In the genomic region with DNA sequence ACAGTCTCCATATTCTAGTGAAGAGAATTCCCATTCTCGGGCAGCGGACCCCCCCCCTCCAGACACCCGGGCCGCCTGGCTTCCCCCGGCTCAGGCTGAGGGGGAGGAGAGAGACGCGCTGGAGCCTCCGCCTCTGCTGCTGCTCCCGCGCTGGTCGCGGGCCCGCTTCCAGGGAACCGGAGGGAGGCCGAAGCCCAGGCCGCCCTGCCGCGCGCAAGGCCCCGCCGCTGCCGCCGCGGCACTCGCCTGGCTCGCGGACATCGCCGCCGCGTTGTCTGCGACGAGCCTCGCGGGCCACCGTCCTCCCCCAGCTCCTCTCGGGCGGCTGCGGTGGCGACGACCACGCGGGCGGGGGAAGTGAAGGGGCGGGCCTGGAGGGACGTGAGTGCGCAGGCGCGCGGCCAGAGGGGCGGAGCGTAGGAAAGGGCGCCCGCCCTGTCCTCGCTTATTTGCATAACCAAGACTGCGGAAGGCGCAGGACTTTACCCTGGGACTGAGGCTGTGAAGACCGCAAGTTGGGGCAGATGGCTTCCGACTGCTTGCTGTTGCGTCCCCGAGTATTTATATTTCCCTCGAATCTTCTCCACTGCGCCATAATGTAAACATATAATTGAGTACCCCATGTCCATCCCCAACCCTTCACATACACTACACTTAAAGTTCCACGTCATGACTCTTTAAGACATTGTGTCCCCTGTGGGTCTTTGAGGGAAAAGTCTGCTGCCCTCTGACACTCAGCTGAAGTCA, we compare ENCODE assay signal across 8 cellular contexts. TPM values are rescaled to one million over a fixed set of nuclear protein-coding genes. Genes with fewer than 3 reads are reported as not detected.
A peak's percentile ranks its signal among the peaks of the same experiment; 100 is the strongest.
DNase-seq lines count a peak whose midpoint lies in the region; ATAC-seq and TF ChIP-seq lines count a peak whose summit lies in the region.

A gene with protein sequence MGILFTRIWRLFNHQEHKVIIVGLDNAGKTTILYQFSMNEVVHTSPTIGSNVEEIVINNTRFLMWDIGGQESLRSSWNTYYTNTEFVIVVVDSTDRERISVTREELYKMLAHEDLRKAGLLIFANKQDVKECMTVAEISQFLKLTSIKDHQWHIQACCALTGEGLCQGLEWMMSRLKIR (minus strand): TSS at position 279 of the 747 bp plus-strand sequence. CDS start 245 bp downstream, at position 34.

- CTCF ChIA-PET in AG04450 (lab: Charles Lee) = interaction anchor here (1.1 to 1.5 kb wide), 2 partner anchors 9 to 198 kb away, joined by 3 to 5 read pairs; no protein-coding TSS in a partner anchor
- CTCF ChIA-PET in WTC11 (lab: Charles Lee) = interaction anchor here (1.6 kb wide), 1 partner anchor 198 kb away, joined by 4 read pairs; no protein-coding TSS in a partner anchor

- H3K27me3 ChIP-seq in AG04450 (ENCODE audit: control insufficient read depth, insufficient read depth, low read length) = no peaks in the 10 kb centered on the region
- no peaks in the 10 kb centered on the region for H3K27me3 ChIP-seq in spleen (replicated peaks in 1 of 7)

- TF ChIP-seq CTCF in AG04450 (IDR thresholded peaks at IDR 0.05; ENCODE audit: low read depth, low read length) (no peak), WTC11 (IDR thresholded peaks at IDR 0.05) (no peak), cardiac fibroblast (IDR thresholded peaks at IDR 0.05; ENCODE audit: low read depth, low read length) (no peak), spleen (IDR thresholded peaks at IDR 0.05 in 8 of 11, conservative IDR thresholded peaks at IDR 0.05 in 3 of 11) (peak in 2 of 11 experiments; percentile 6 to 44)

- DNase-seq in AG04450 (ENCODE audit: low read depth, low spot score) = peak; percentile 89
- DNase-seq in NCI-H226 = peak; percentile 83
- DNase-seq in WTC11 (ENCODE audit: low spot score) = peak; percentile 94
- DNase-seq in cardiac fibroblast (ENCODE audit: low read depth in 2 of 2) = peak; percentile 96 to 98
- peak; percentile 97 for DNase-seq in inferior parietal cortex (ENCODE audit: extremely low spot score)
- DNase-seq in spleen = peak; percentile 99

- H3K4me3 ChIP-seq in AG04450 (ENCODE audit: low read depth, low read length) (peak within 1 kb of the TSS; percentile 96), cardiac fibroblast (replicated peaks in 1 of 2; ENCODE audit: low read depth in 2 of 2, low read length in 2 of 2) (peak within 1 kb of the TSS; percentile 83 to 92), spleen (peak within 1 kb of the TSS; percentile 69 to 96 (median 88))

- no peaks in the 10 kb centered on the region; the same call in 1 of the 2 replicates for H3K36me3 Mint-ChIP-seq in WTC11

- H3K27me3 Mint-ChIP-seq in WTC11 (ENCODE audit: low read depth) = no peaks in the 10 kb centered on the region

- H3K27ac Mint-ChIP-seq in WTC11 = peak within 1 kb of the TSS; percentile 86

- H3K27ac ChIP-seq in AG04450 (ENCODE audit: low read depth, low read length) = peak within 1 kb of the TSS; percentile 13
- H3K27ac ChIP-seq in spleen = peak within 1 kb of the TSS; percentile 83 to 94 (median 87)

- intact Hi-C loops in spleen (cut with DNase I; ENCODE audit: low total_unique reads) = no loop called here

- H3K9me3 Mint-ChIP-seq in WTC11 = no peaks in the 10 kb centered on the region

- 0 to 1% (median 1%) methylated on average over 33 to 64 of the region's 64 CpGs for WGBS in spleen, 5 donors

- peaks cover 52% of the 10 kb centered on the region for H3K4me1 Mint-ChIP-seq in WTC11

- peaks cover 17 to 54% (median 47%) of the 10 kb centered on the region in 6 donors for H3K4me1 ChIP-seq in spleen

- no peaks in the 10 kb centered on the region for H3K36me3 ChIP-seq in spleen

- peak in 2 of 3 donors; percentile 44 to 70 for TF ChIP-seq POLR2A in spleen (IDR thresholded peaks at IDR 0.05)

- ATAC-seq in GM18909 (IDR thresholded peaks at IDR 0.05; ENCODE audit: poor library complexity, unreplicated experiment) (peak; percentile 94), HG03175 (IDR thresholded peaks at IDR 0.05; ENCODE audit: unreplicated experiment) (peak; percentile 96), WTC11 (peak; percentile 96)

- H3K9me3 ChIP-seq in AG04450 (ENCODE audit: control insufficient read depth, insufficient read depth, low read length) (no peaks in the 10 kb centered on the region), spleen (no peaks in the 10 kb centered on the region)

- POLR2A ChIA-PET in AG04450 (lab: Yijun Ruan, JAX) = interaction anchor here (0.6 to 1.0 kb wide), 3 partner anchors 57 to 563 kb away, joined by 3 to 6 read pairs (median 3); no protein-coding TSS in a partner anchor
- POLR2A ChIA-PET in WTC11 (lab: Charles Lee) = interaction anchor here (0.9 to 1.0 kb wide), 2 partner anchors 9 to 22 kb away, joined by 3 to 4 read pairs; no protein-coding TSS in a partner anchor

- H3K4me3 Mint-ChIP-seq in WTC11 = peak within 1 kb of the TSS; percentile 96

TF ChIP-seq in WTC11, 78 proteins besides CTCF, POLR2A, EP300 and RAD21 (continues in another document):
- TF ChIP-seq, protein P1, sequence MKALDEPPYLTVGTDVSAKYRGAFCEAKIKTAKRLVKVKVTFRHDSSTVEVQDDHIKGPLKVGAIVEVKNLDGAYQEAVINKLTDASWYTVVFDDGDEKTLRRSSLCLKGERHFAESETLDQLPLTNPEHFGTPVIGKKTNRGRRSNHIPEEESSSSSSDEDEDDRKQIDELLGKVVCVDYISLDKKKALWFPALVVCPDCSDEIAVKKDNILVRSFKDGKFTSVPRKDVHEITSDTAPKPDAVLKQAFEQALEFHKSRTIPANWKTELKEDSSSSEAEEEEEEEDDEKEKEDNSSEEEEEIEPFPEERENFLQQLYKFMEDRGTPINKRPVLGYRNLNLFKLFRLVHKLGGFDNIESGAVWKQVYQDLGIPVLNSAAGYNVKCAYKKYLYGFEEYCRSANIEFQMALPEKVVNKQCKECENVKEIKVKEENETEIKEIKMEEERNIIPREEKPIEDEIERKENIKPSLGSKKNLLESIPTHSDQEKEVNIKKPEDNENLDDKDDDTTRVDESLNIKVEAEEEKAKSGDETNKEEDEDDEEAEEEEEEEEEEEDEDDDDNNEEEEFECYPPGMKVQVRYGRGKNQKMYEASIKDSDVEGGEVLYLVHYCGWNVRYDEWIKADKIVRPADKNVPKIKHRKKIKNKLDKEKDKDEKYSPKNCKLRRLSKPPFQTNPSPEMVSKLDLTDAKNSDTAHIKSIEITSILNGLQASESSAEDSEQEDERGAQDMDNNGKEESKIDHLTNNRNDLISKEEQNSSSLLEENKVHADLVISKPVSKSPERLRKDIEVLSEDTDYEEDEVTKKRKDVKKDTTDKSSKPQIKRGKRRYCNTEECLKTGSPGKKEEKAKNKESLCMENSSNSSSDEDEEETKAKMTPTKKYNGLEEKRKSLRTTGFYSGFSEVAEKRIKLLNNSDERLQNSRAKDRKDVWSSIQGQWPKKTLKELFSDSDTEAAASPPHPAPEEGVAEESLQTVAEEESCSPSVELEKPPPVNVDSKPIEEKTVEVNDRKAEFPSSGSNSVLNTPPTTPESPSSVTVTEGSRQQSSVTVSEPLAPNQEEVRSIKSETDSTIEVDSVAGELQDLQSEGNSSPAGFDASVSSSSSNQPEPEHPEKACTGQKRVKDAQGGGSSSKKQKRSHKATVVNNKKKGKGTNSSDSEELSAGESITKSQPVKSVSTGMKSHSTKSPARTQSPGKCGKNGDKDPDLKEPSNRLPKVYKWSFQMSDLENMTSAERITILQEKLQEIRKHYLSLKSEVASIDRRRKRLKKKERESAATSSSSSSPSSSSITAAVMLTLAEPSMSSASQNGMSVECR (CRISPR knock-in tag; IDR thresholded peaks at IDR 0.05; ENCODE audit: borderline replicate concordance) = no peak
- TF ChIP-seq ELF4 (CRISPR knock-in tag; IDR thresholded peaks at IDR 0.05; ENCODE audit: low read depth) (0 out of 2 replicates have a peak, but pooled peaks have one; percentile 53), ETV6 (CRISPR knock-in tag; IDR thresholded peaks at IDR 0.05) (peak; percentile 95), TEAD1 (CRISPR knock-in tag; IDR thresholded peaks at IDR 0.05) (peak; percentile 51; the same call in 1 of the 2 replicates), ESRRA (CRISPR knock-in tag; IDR thresholded peaks at IDR 0.05; ENCODE audit: borderline replicate concordance) (0 out of 2 replicates have a peak, but pooled peaks have one; percentile 55)
- TF ChIP-seq, protein P2, sequence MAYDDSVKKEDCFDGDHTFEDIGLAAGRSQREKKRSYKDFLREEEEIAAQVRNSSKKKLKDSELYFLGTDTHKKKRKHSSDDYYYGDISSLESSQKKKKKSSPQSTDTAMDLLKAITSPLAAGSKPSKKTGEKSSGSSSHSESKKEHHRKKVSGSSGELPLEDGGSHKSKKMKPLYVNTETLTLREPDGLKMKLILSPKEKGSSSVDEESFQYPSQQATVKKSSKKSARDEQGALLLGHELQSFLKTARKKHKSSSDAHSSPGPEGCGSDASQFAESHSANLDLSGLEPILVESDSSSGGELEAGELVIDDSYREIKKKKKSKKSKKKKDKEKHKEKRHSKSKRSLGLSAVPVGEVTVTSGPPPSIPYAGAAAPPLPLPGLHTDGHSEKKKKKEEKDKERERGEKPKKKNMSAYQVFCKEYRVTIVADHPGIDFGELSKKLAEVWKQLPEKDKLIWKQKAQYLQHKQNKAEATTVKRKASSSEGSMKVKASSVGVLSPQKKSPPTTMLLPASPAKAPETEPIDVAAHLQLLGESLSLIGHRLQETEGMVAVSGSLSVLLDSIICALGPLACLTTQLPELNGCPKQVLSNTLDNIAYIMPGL (CRISPR knock-in tag; IDR thresholded peaks at IDR 0.05) = peak; percentile 65
- TF ChIP-seq, protein P3, sequence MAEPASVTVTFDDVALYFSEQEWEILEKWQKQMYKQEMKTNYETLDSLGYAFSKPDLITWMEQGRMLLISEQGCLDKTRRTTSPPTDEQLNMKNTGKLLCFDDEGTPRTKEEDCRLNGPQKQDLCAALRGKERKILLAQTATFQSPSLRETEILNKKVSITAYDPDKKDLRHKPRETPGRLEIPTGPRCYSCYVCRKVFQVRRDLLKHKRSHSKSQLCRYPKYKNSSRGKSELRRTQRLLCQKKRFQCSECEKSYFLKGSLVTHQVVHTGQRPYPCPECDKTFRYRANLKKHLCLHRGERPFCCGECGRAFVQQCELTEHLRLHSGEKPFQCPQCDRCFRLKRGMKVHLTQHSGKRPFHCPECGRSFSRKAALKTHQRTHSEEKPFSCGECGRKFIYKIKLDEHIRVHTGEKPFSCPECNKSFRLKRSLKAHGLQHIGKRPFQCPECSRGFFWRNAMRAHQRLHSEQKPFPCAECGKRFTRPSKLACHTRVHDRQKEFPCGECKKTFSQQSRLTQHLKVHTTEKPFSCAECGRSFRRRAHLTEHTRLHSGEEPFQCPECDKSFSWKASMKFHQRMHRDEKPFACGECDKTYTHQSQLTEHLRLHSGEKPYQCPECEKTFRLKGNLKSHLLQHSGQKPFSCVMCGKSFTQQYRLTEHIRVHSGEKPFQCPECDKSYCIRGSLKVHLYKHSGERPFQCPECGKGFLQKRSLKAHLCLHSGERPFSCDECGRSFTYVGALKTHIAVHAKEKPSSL (CRISPR knock-in tag; conservative IDR thresholded peaks at IDR 0.05) = no peak

RNA-seq across cellular contexts. Expression of the gene that starts here (rescaled TPM):
- polyA plus RNA-seq in AG04450 (2011; rRNA removed) (24.1 and 24.9 TPM in 2 replicates), spleen (10 to 100 TPM in 2 of 3 donors, 1 to 10 TPM in 1; 9.5 to 14.7 (median 13.6) TPM)
- 18.2 and 38.3 TPM in 2 replicates for polyA minus RNA-seq in AG04450 (2011; rRNA and poly(A)+ RNA removed)
- total RNA-seq in WTC11 (2021) (73.2 to 82.7 TPM (median 74.1 TPM) in 3 replicates), spleen (10 to 100 TPM; 38.6 to 89.9 (median 50.5) TPM)

Comparison
In these comparisons a context has a peak if more than half of its experiments do, and no peak if none do; other contexts are left out.
1. Peak in every context shown above with its lines: DNase-seq, ATAC-seq, H3K4me3 ChIP-seq and H3K27ac ChIP-seq.